In genomic region chr18:21074336-21075323, GRCh38 we compare ENCODE assay signal across 10 cellular contexts. TPM values are rescaled to one million over a fixed set of nuclear protein-coding genes. Genes with fewer than 3 reads are reported as not detected.
DNase-seq lines count a peak whose midpoint lies in the region; ATAC-seq, FAIRE-seq and TF ChIP-seq lines count a peak whose summit lies in the region.
"Had no signal": no experiment of that assay in that cellular context is flagged by ENCODE, and none has a peak within 500 bp of the region (broad histone marks: within the 10 kb centered on the region; RNA-seq: fewer than 3 reads in every experiment).

No MANE protein-coding gene starts in this region.

- peaks cover 0 to 3% (median 0%) of the 10 kb centered on the region in 3 donors for H3K27me3 Mint-ChIP-seq in CD14-positive monocyte (ENCODE audit: low read depth in 3 of 3)
- no peaks in the 10 kb centered on the region for H3K27me3 Mint-ChIP-seq in T-helper 17 cell
- H3K27me3 Mint-ChIP-seq in activated T-helper 2 cell treated with anti-CD3 and anti-CD28 coated beads, Interferon-gamma antibody, Interleukin-2, Interleukin-4, amounts not matched to agents 10 μg/mL and 5 μg/mL and 100 μg/mL, durations not matched to agents 14 hours and 24 hours and 36 hours (ENCODE audit: low read depth): no peaks in the 10 kb centered on the region

- H3K27me3 ChIP-seq in mesendoderm (ENCODE audit: insufficient read depth, low read length, poor library complexity): no peaks in the 10 kb centered on the region
- H3K27me3 ChIP-seq: vagina had no signal

- no peak overlapping the region for H2BK5ac ChIP-seq in mesendoderm (ENCODE audit: low read length)

- H3K36me3 Mint-ChIP-seq in CD14-positive monocyte: peaks cover 0 to 2% of the 10 kb centered on the region in 2 donors
- peaks cover 3% of the 10 kb centered on the region for H3K36me3 Mint-ChIP-seq in T-helper 17 cell (ENCODE audit: low read depth)
- no peaks in the 10 kb centered on the region for H3K36me3 Mint-ChIP-seq in activated T-helper 2 cell treated with anti-CD3 and anti-CD28 coated beads, Interferon-gamma antibody, Interleukin-2, Interleukin-4, amounts not matched to agents 10 μg/mL and 5 μg/mL and 100 μg/mL, durations not matched to agents 14 hours and 24 hours and 36 hours (ENCODE audit: low read depth)

- H3K79me1 ChIP-seq in mesendoderm (ENCODE audit: low read length): peaks cover 23% of the 10 kb centered on the region

- no peak overlapping the region for H3K4ac ChIP-seq in mesendoderm (ENCODE audit: low read depth, low read length)

- H2BK120ac ChIP-seq in mesendoderm (ENCODE audit: low read depth, low read length): no peak overlapping the region

- no peaks in the 10 kb centered on the region for H3K9me3 Mint-ChIP-seq in CD14-positive monocyte
- H3K9me3 Mint-ChIP-seq in activated T-helper 2 cell treated with anti-CD3 and anti-CD28 coated beads, Interferon-gamma antibody, Interleukin-2, Interleukin-4, amounts not matched to agents 10 μg/mL and 5 μg/mL and 100 μg/mL, durations not matched to agents 14 hours and 24 hours and 36 hours: no peaks in the 10 kb centered on the region

- no peak overlapping the region for H3K4me3 ChIP-seq in mesendoderm (ENCODE audit: low read length)
- H3K4me3 ChIP-seq: vagina had no signal

- no peak overlapping the region for H3K4me2 ChIP-seq in mesendoderm (ENCODE audit: low read length)

- no peak overlapping the region for H3K9ac ChIP-seq in mesendoderm (ENCODE audit: low read length)

- no peak overlapping the region for H3K27ac ChIP-seq in mesendoderm (ENCODE audit: low read depth, low read length)
- H3K27ac ChIP-seq: vagina had no signal

- intact Hi-C loops in CD14-positive monocyte (cut with micrococcal nuclease): no loop called here
- intact Hi-C loops in activated T-helper 2 cell treated with anti-CD3 and anti-CD28 coated beads, Interferon-gamma antibody, Interleukin-2, Interleukin-4, amounts not matched to agents 10 μg/mL and 5 μg/mL and 100 μg/mL, durations not matched to agents 14 hours and 24 hours and 36 hours (cut with micrococcal nuclease): no loop called here

- WGBS in mesendoderm (ENCODE audit: extremely low coverage, insufficient coverage, low lambda C conversion rate): no CpG with 5 or more reads among the region's 3 CpGs

- no peaks in the 10 kb centered on the region for H3K9me3 ChIP-seq in T-helper 17 cell (ENCODE audit: control insufficient read depth, low read length, poor library complexity, severe bottlenecking)
- H3K9me3 ChIP-seq: vagina had no signal

- no peak overlapping the region for H3K23ac ChIP-seq in mesendoderm (ENCODE audit: low read length)

- FAIRE-seq in GM12891 (lab: Jason Lieb, UNC): no peak

- no peak for TF ChIP-seq POLR2A in GM12891 (IDR thresholded peaks at IDR 0.05; ENCODE audit: low read depth, low read length)

- H3K56ac ChIP-seq in mesendoderm (ENCODE audit: low read length): no peak overlapping the region

- no peaks in the 10 kb centered on the region for H3K4me1 ChIP-seq in mesendoderm (ENCODE audit: control insufficient read depth, low read depth, low read length)

- H3K4me3 Mint-ChIP-seq in CD14-positive monocyte: no peak overlapping the region
- peak overlapping the region; percentile 81 for H3K4me3 Mint-ChIP-seq in T-helper 17 cell
- H3K4me3 Mint-ChIP-seq in activated T-helper 2 cell treated with anti-CD3 and anti-CD28 coated beads, Interferon-gamma antibody, Interleukin-2, Interleukin-4, amounts not matched to agents 10 μg/mL and 5 μg/mL and 100 μg/mL, durations not matched to agents 14 hours and 24 hours and 36 hours (ENCODE audit: low read depth): no peak overlapping the region

- H3K18ac ChIP-seq in mesendoderm (ENCODE audit: low read length): no peak overlapping the region

- TF ChIP-seq CTCF in CD14-positive monocyte (IDR thresholded peaks at IDR 0.05): no peak

- ATAC-seq in T-helper 17 cell (no peak), HG03442 (IDR thresholded peaks at IDR 0.05; ENCODE audit: unreplicated experiment) (no peak)

- H3K36me3 ChIP-seq in mesendoderm (ENCODE audit: control insufficient read depth, insufficient read depth, low read length): no peaks in the 10 kb centered on the region
- H3K36me3 ChIP-seq: vagina had no signal

- H2BK15ac ChIP-seq in mesendoderm (replicated peaks; ENCODE audit: low read depth): no peak overlapping the region

- no peak overlapping the region for H4K8ac ChIP-seq in mesendoderm (ENCODE audit: low read depth, low read length)

- no peak overlapping the region for H4K5ac ChIP-seq in mesendoderm (ENCODE audit: low read length)

- H3K4me1 Mint-ChIP-seq in CD14-positive monocyte (peaks cover 69% of the 10 kb centered on the region), T-helper 17 cell (peaks cover 48% of the 10 kb centered on the region)
- H3K4me1 Mint-ChIP-seq in activated T-helper 2 cell treated with anti-CD3 and anti-CD28 coated beads, Interferon-gamma antibody, Interleukin-2, Interleukin-4, amounts not matched to agents 10 μg/mL and 5 μg/mL and 100 μg/mL, durations not matched to agents 14 hours and 24 hours and 36 hours (ENCODE audit: low read depth): peaks cover 26% of the 10 kb centered on the region

- peaks cover 38% of the 10 kb centered on the region for H3K79me2 ChIP-seq in mesendoderm (ENCODE audit: control insufficient read depth, insufficient read depth, low read length)

- H3K27ac Mint-ChIP-seq in CD14-positive monocyte: peak overlapping the region; percentile 12 to 75 (median 58)
- H3K27ac Mint-ChIP-seq in T-helper 17 cell: peak overlapping the region; percentile 94
- H3K27ac Mint-ChIP-seq in activated T-helper 2 cell treated with anti-CD3 and anti-CD28 coated beads, Interferon-gamma antibody, Interleukin-2, Interleukin-4, amounts not matched to agents 10 μg/mL and 5 μg/mL and 100 μg/mL, durations not matched to agents 14 hours and 24 hours and 36 hours: no peak overlapping the region

- DNase-seq in CD14-positive monocyte (ENCODE audit: low spot score) (no peak), HPDE6-E6E7 (ENCODE audit: extremely low spot score) (peak; percentile 20), T-helper 17 cell (no peak), mesendoderm (peak; percentile 22), GM12891 (ENCODE audit: insufficient read length, low spot score) (no peak), SK-N-DZ (ENCODE audit: low spot score) (no peak)
- no peak for DNase-seq in activated T-helper 2 cell treated with anti-CD3 and anti-CD28 coated beads, Interferon-gamma antibody, Interleukin-2, Interleukin-4, amounts not matched to agents 10 μg/mL and 5 μg/mL and 100 μg/mL, durations not matched to agents 14 hours and 24 hours and 36 hours (ENCODE audit: low spot score)
- DNase-seq: effector CD4-positive, alpha-beta T cell had no signal

- no peak overlapping the region for H2AK5ac ChIP-seq in mesendoderm (ENCODE audit: low read length)

TF ChIP-seq in GM12891, 5 proteins besides CTCF, POLR2A, EP300 and RAD21:
- TF ChIP-seq TAF1 (IDR thresholded peaks at IDR 0.05; ENCODE audit: low read depth, low read length) (no peak), PAX5 (IDR thresholded peaks at IDR 0.05; ENCODE audit: insufficient read depth, low read length, severe bottlenecking) (no peak), SPI1 (IDR thresholded peaks at IDR 0.05; ENCODE audit: low read depth, low read length) (no peak), POU2F2 (IDR thresholded peaks at IDR 0.05; ENCODE audit: low read depth, low read length) (no peak), POLR2AphosphoS5 (IDR thresholded peaks at IDR 0.05; ENCODE audit: low read depth, low read length) (no peak)

RNA-seq across cellular contexts. Expression of gene ROCK1, which starts 37.0 kb away (rescaled TPM):
- 10 to 100 TPM; 10.2 to 20.3 TPM for polyA plus RNA-seq in CD14-positive monocyte
- total RNA-seq in T-helper 17 cell: 100 to 1,000 TPM; 109 to 114 TPM
- polyA plus RNA-seq in mesendoderm (2013, experiment 1 of 2): 34.6 TPM
- 35.1 TPM for polyA plus RNA-seq in mesendoderm (2013, experiment 2 of 2)
- polyA plus RNA-seq in GM12891 (2012; ENCODE audit: low read depth, missing spikeins): 21.2 TPM
- total RNA-seq in activated T-helper 2 cell treated with anti-CD3 and anti-CD28 coated beads, Interferon-gamma antibody, Interleukin-2, Interleukin-4, amounts not matched to agents 10 μg/mL and 5 μg/mL and 100 μg/mL, durations not matched to agents 14 hours and 24 hours and 36 hours: 53.9 and 60.9 TPM in 2 replicates
- polyA plus RNA-seq in SK-N-DZ (2014; cell fraction: cytosol; rRNA removed): 8.7 and 10.0 TPM in 2 replicates
- 13.8 and 17.8 TPM in 2 replicates for polyA plus RNA-seq in SK-N-DZ (2014; cell fraction: nucleus; rRNA removed)

Comparison
In these comparisons a context has a peak if more than half of its experiments do, and no peak if none do; other contexts are left out.
1. DNase-seq: peak in HPDE6-E6E7 (single experiment) and mesendoderm (single experiment); none in CD14-positive monocyte (single experiment), T-helper 17 cell (0 of 3), GM12891 (single experiment), activated T-helper 2 cell treated with anti-CD3 and anti-CD28 coated beads, Interferon-gamma antibody, Interleukin-2, Interleukin-4, amounts not matched to agents 10 μg/mL and 5 μg/mL and 100 μg/mL, durations not matched to agents 14 hours and 24 hours and 36 hours (single experiment) and SK-N-DZ (single experiment).